8 cellular contexts compared by ENCODE assay signal in genomic region chr9:120875643-120875953, GRCh38. TPM values are rescaled to one million over a fixed set of nuclear protein-coding genes. Genes with fewer than 3 reads are reported as not detected.
DNase-seq lines count a peak whose midpoint lies in the region; ATAC-seq, FAIRE-seq and TF ChIP-seq lines count a peak whose summit lies in the region.

No MANE protein-coding gene starts in this region.

- H3K4me1 ChIP-seq in testis = peaks cover 4% of the 10 kb centered on the region

- intact Hi-C loops in activated CD4-positive, alpha-beta T cell treated with anti-CD3 and anti-CD28 coated beads for 36 hours (cut with DNase I, micrococcal nuclease) = loop anchor here in 1 of 2 experiments (10.0 kb wide), 1 partner anchor 199 kb away; the partner anchor contains the start of gene CNTRL
- intact Hi-C loops in activated T-helper 2 cell treated with anti-CD3 and anti-CD28 coated beads, Interferon-gamma antibody, Interleukin-2, Interleukin-4, amounts not matched to agents 10 μg/mL and 5 μg/mL and 100 μg/mL, durations not matched to agents 14 hours and 24 hours and 36 hours (cut with micrococcal nuclease) = no loop called here
- intact Hi-C loops in testis (cut with DNase I; ENCODE audit: low total_unique reads) = loop anchor here (5.0 kb wide), 1 partner anchor 52 kb away; the partner anchor contains the start of gene TRAF1

- no peaks in the 10 kb centered on the region for H3K9me3 Mint-ChIP-seq in activated CD4-positive, alpha-beta T cell treated with anti-CD3 and anti-CD28 coated beads for 36 hours (ENCODE audit: low read depth)
- H3K9me3 Mint-ChIP-seq in activated T-helper 2 cell treated with anti-CD3 and anti-CD28 coated beads, Interferon-gamma antibody, Interleukin-2, Interleukin-4, amounts not matched to agents 10 μg/mL and 5 μg/mL and 100 μg/mL, durations not matched to agents 14 hours and 24 hours and 36 hours = no peaks in the 10 kb centered on the region
- no peaks in the 10 kb centered on the region for H3K9me3 Mint-ChIP-seq in immature natural killer cell

- FAIRE-seq in D721Med (lab: Jason Lieb, UNC) = no peak

- 43% methylated on average over 7 of the region's 7 CpGs for WGBS in testis, 2 donors

- peak overlapping the region in 1 of 2 donors; percentile 69 for H3K4me3 ChIP-seq in testis

- ATAC-seq in activated CD4-positive, alpha-beta T cell treated with anti-CD3 and anti-CD28 coated beads for 36 hours = no peak
- no peak for ATAC-seq in HG03175 (IDR thresholded peaks at IDR 0.05; ENCODE audit: unreplicated experiment)

- POLR2A ChIA-PET in activated CD4-positive, alpha-beta T cell treated with anti-CD3 and anti-CD28 coated beads for 36 hours (lab: Charles Lee) = interaction anchor here (0.6 kb wide), 1 partner anchor 22 kb away, joined by 3 read pairs; no protein-coding TSS in a partner anchor

- peaks cover 70% of the 10 kb centered on the region for H3K4me1 Mint-ChIP-seq in activated CD4-positive, alpha-beta T cell treated with anti-CD3 and anti-CD28 coated beads for 36 hours
- peaks cover 73% of the 10 kb centered on the region for H3K4me1 Mint-ChIP-seq in activated T-helper 2 cell treated with anti-CD3 and anti-CD28 coated beads, Interferon-gamma antibody, Interleukin-2, Interleukin-4, amounts not matched to agents 10 μg/mL and 5 μg/mL and 100 μg/mL, durations not matched to agents 14 hours and 24 hours and 36 hours (ENCODE audit: low read depth)
- H3K4me1 Mint-ChIP-seq in immature natural killer cell = peaks cover 36 to 39% of the 10 kb centered on the region in 2 donors

- no peaks in the 10 kb centered on the region for H3K27me3 Mint-ChIP-seq in activated CD4-positive, alpha-beta T cell treated with anti-CD3 and anti-CD28 coated beads for 36 hours
- no peaks in the 10 kb centered on the region for H3K27me3 Mint-ChIP-seq in activated T-helper 2 cell treated with anti-CD3 and anti-CD28 coated beads, Interferon-gamma antibody, Interleukin-2, Interleukin-4, amounts not matched to agents 10 μg/mL and 5 μg/mL and 100 μg/mL, durations not matched to agents 14 hours and 24 hours and 36 hours (ENCODE audit: low read depth)
- peaks cover 3 to 7% (median 3%) of the 10 kb centered on the region in 3 donors for H3K27me3 Mint-ChIP-seq in immature natural killer cell (ENCODE audit: low read depth in 3 of 3)

- DNase-seq in activated CD4-positive, alpha-beta T cell treated with anti-CD3 and anti-CD28 coated beads for 36 hours = no peak
- no peak for DNase-seq in activated CD4-positive, alpha-beta T cell treated with anti-CD3 and anti-CD28 coated beads for 4 hours
- DNase-seq in activated T-helper 2 cell treated with anti-CD3 and anti-CD28 coated beads, Interferon-gamma antibody, Interleukin-2, Interleukin-4, amounts not matched to agents 10 μg/mL and 5 μg/mL and 100 μg/mL, durations not matched to agents 14 hours and 24 hours and 36 hours (ENCODE audit: low spot score) = no peak
- DNase-seq in immature natural killer cell (no peak), testis (no peak), SW 1271 (lab: John Stamatoyannopoulos, UW) (no peak), D721Med (ENCODE audit: insufficient read length, low spot score) (no peak)

- H3K4me3 Mint-ChIP-seq in activated CD4-positive, alpha-beta T cell treated with anti-CD3 and anti-CD28 coated beads for 36 hours = peak overlapping the region; percentile 85
- peak overlapping the region; percentile 87 for H3K4me3 Mint-ChIP-seq in activated T-helper 2 cell treated with anti-CD3 and anti-CD28 coated beads, Interferon-gamma antibody, Interleukin-2, Interleukin-4, amounts not matched to agents 10 μg/mL and 5 μg/mL and 100 μg/mL, durations not matched to agents 14 hours and 24 hours and 36 hours (ENCODE audit: low read depth)
- H3K4me3 Mint-ChIP-seq in immature natural killer cell = peak overlapping the region; percentile 51 to 82 (median 69)

- no peaks in the 10 kb centered on the region for H3K36me3 ChIP-seq in testis (ENCODE audit: low read depth, missing control alignments)

- no peaks in the 10 kb centered on the region for H3K27me3 ChIP-seq in testis

- TF ChIP-seq CTCF in testis (IDR thresholded peaks at IDR 0.05) (no peak), D721Med (IDR thresholded peaks at IDR 0.05; ENCODE audit: insufficient read depth, missing control alignments) (no peak)

- CTCF ChIA-PET in activated CD4-positive, alpha-beta T cell treated with anti-CD3 and anti-CD28 coated beads for 36 hours (lab: Charles Lee) = interaction anchor here (1.0 kb wide), 1 partner anchor 31 kb away, joined by 3 read pairs; no protein-coding TSS in a partner anchor

- no peak for TF ChIP-seq POLR2A in testis (IDR thresholded peaks at IDR 0.05)

- H3K27ac ChIP-seq in testis = peak overlapping the region; percentile 85 to 94

- H3K36me3 Mint-ChIP-seq in activated CD4-positive, alpha-beta T cell treated with anti-CD3 and anti-CD28 coated beads for 36 hours (ENCODE audit: low read depth) = peaks cover 62% of the 10 kb centered on the region
- peaks cover 66% of the 10 kb centered on the region for H3K36me3 Mint-ChIP-seq in activated T-helper 2 cell treated with anti-CD3 and anti-CD28 coated beads, Interferon-gamma antibody, Interleukin-2, Interleukin-4, amounts not matched to agents 10 μg/mL and 5 μg/mL and 100 μg/mL, durations not matched to agents 14 hours and 24 hours and 36 hours (ENCODE audit: low read depth)
- peaks cover 4 to 14% (median 5%) of the 10 kb centered on the region in 3 donors for H3K36me3 Mint-ChIP-seq in immature natural killer cell

- no peaks in the 10 kb centered on the region for H3K9me3 ChIP-seq in testis

- peak overlapping the region; percentile 94 for H3K27ac Mint-ChIP-seq in activated CD4-positive, alpha-beta T cell treated with anti-CD3 and anti-CD28 coated beads for 36 hours
- peak overlapping the region; percentile 93 for H3K27ac Mint-ChIP-seq in activated T-helper 2 cell treated with anti-CD3 and anti-CD28 coated beads, Interferon-gamma antibody, Interleukin-2, Interleukin-4, amounts not matched to agents 10 μg/mL and 5 μg/mL and 100 μg/mL, durations not matched to agents 14 hours and 24 hours and 36 hours
- peak overlapping the region; percentile 17 to 91 (median 72) for H3K27ac Mint-ChIP-seq in immature natural killer cell

RNA-seq across cellular contexts. Expression of gene PHF19, which starts 1.4 kb away (rescaled TPM):
- total RNA-seq in activated CD4-positive, alpha-beta T cell treated with anti-CD3 and anti-CD28 coated beads for 36 hours = 100 to 1,000 TPM; 168 to 169 TPM
- total RNA-seq in activated T-helper 2 cell treated with anti-CD3 and anti-CD28 coated beads, Interferon-gamma antibody, Interleukin-2, Interleukin-4, amounts not matched to agents 10 μg/mL and 5 μg/mL and 100 μg/mL, durations not matched to agents 14 hours and 24 hours and 36 hours = 167 and 170 TPM in 2 replicates
- 10 to 100 TPM; 12.1 to 12.9 (median 12.8) TPM for polyA plus RNA-seq in immature natural killer cell
- total RNA-seq in testis = 10 to 100 TPM; 40.3 to 41.7 TPM
- polyA plus RNA-seq in testis (ENCODE audit: insufficient read depth, low read depth, low replicate concordance) = 28.5 TPM

RNA-seq across cellular contexts. Expression of gene PSMD5, which starts 32.9 kb away (rescaled TPM):
- 10 to 100 TPM; 53.5 to 58.3 TPM for total RNA-seq in activated CD4-positive, alpha-beta T cell treated with anti-CD3 and anti-CD28 coated beads for 36 hours
- 61.8 and 67.9 TPM in 2 replicates for total RNA-seq in activated T-helper 2 cell treated with anti-CD3 and anti-CD28 coated beads, Interferon-gamma antibody, Interleukin-2, Interleukin-4, amounts not matched to agents 10 μg/mL and 5 μg/mL and 100 μg/mL, durations not matched to agents 14 hours and 24 hours and 36 hours
- polyA plus RNA-seq in immature natural killer cell (10 to 100 TPM; 10.1 to 23.1 (median 13.3) TPM), testis (ENCODE audit: insufficient read depth, low read depth, low replicate concordance) (26.4 TPM)
- total RNA-seq in testis = 10 to 100 TPM; 39.0 to 45.0 TPM

RNA-seq across cellular contexts. Expression of gene TRAF1, which starts 51.0 kb away (rescaled TPM):
- total RNA-seq in activated CD4-positive, alpha-beta T cell treated with anti-CD3 and anti-CD28 coated beads for 36 hours = 100 to 1,000 TPM; 103 to 113 TPM
- 164 TPM in 2 replicates for total RNA-seq in activated T-helper 2 cell treated with anti-CD3 and anti-CD28 coated beads, Interferon-gamma antibody, Interleukin-2, Interleukin-4, amounts not matched to agents 10 μg/mL and 5 μg/mL and 100 μg/mL, durations not matched to agents 14 hours and 24 hours and 36 hours
- polyA plus RNA-seq in immature natural killer cell (1 to 10 TPM in 2 of 3 donors, under 1 TPM in 1; 0.67 to 3.4 (median 1.5) TPM), testis (ENCODE audit: insufficient read depth, low read depth, low replicate concordance) (3.9 TPM)
- total RNA-seq in testis = 1 to 10 TPM; 6.5 to 8.6 TPM

Comparison
In these comparisons a context has a peak if more than half of its experiments do, and no peak if none do; other contexts are left out.
1. RNA of gene TRAF1, which starts 51.0 kb away (total RNA-seq): 164 TPM in activated T-helper 2 cell treated with anti-CD3 and anti-CD28 coated beads, Interferon-gamma antibody, Interleukin-2, Interleukin-4, amounts not matched to agents 10 μg/mL and 5 μg/mL and 100 μg/mL, durations not matched to agents 14 hours and 24 hours and 36 hours and 103 to 113 TPM in activated CD4-positive, alpha-beta T cell treated with anti-CD3 and anti-CD28 coated beads for 36 hours; 6.5 to 8.6 TPM in testis; every median in the first group is over 10 times any median in the second.
2. Peak in every context shown above with its lines, with median percentiles within 50 percentile points of each other: H3K27ac Mint-ChIP-seq and H3K4me3 Mint-ChIP-seq.